ENCODE assay signal across 18 cellular contexts in the genomic region with DNA sequence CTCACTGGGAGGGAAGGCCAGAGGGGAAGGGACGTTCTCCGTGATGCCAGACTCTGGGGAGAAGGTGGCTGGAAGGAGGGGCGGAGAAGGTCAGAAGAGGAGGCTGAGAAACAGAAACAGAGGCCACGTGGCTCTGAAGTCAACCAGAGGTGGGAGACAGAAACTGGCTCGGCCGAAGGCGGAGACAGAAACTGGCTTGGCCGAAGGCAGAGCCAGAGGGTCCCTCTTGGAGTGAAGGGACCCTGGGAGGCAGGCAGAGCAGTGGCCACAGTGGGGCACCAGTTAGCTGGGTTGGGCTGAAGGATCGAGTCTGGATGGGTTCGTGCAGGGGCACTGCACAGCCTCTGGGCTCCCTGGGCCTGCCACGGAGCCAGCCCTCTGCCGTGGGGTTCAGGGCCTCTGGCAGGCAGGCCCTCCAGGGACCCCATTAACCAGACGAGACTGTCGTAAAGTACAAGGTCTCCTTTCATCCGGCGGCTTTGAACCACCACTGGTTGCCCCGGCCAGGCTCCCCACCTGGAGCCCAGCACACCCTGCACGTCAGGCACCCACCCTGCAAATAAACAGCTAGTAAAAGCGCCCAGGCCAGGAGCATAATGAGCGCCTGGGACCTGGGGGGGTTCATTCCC.
DNase-seq lines count a peak whose midpoint lies in the region; ATAC-seq and TF ChIP-seq lines count a peak whose summit lies in the region.
"Had no signal": no experiment of that assay in that cellular context is flagged by ENCODE, and none has a peak within 500 bp of the region (broad histone marks: within the 10 kb centered on the region; RNA-seq: fewer than 3 reads in every experiment).

No MANE protein-coding gene starts in this region.

- H3K4me2 ChIP-seq in Karpas-422 (ENCODE audit: low read depth, low read length, poor library complexity, severe bottlenecking): no peak overlapping the region
- H3K4me2 ChIP-seq in neural progenitor cell: no peak overlapping the region
- H3K4me2 ChIP-seq: KMS-11 had no signal

- H3K9ac ChIP-seq in Karpas-422 (ENCODE audit: low read length) (no peak overlapping the region), neural progenitor cell (no peak overlapping the region)
- H3K9ac ChIP-seq: KMS-11 had no signal

- H3K27me3 Mint-ChIP-seq in endothelial cell (ENCODE audit: unreplicated experiment) (peaks cover 30% of the 10 kb centered on the region), neural progenitor cell (ENCODE audit: insufficient read depth, low read depth) (peaks cover 2% of the 10 kb centered on the region)

- H3K79me2 ChIP-seq in Karpas-422 (ENCODE audit: low read length): no peaks in the 10 kb centered on the region
- H3K79me2 ChIP-seq in neural progenitor cell (ENCODE audit: low read depth): no peaks in the 10 kb centered on the region

- H3K27ac Mint-ChIP-seq in endothelial cell (ENCODE audit: unreplicated experiment) (peak overlapping the region; percentile 36), neural progenitor cell (no peak overlapping the region)
- H3K27ac Mint-ChIP-seq: nephron; T-helper 2 cell treated with Interferon-gamma antibody and Interleukin-4, amounts not matched to agents 5 μg/mL and 100 μg/mL, for 36 hours had no signal

- TF ChIP-seq CTCF in endothelial cell (IDR thresholded peaks at IDR 0.05; ENCODE audit: unreplicated experiment): no peak
- peak; percentile 44 for TF ChIP-seq CTCF in neural progenitor cell (IDR thresholded peaks at IDR 0.05)

- DNase-seq in Daoy (ENCODE audit: low read depth): peak; percentile 15
- peak; percentile 45 for DNase-seq in Karpas-422
- DNase-seq in endothelial cell (ENCODE audit: low spot score): no peak
- peak; percentile 59 for DNase-seq in neural progenitor cell (ENCODE audit: low spot score)
- DNase-seq in hippocampal formation (lab: John Stamatoyannopoulos, UW): no peak
- no peak for DNase-seq in DMS53 (lab: John Stamatoyannopoulos, UW)
- DNase-seq in GM19240 (ENCODE audit: insufficient read length, low spot score): no peak
- DNase-seq: activated CD4-positive, alpha-beta T cell treated with anti-CD3 and anti-CD28 coated beads, Interleukin-2, amount 50 U/mL, for 48 hours; activated naive CD4-positive, alpha-beta T cell treated with anti-CD3 and anti-CD28 coated beads, Interleukin-2, amount 50 U/mL, for 16 hours; cortex of kidney; NCI-H1694 treated with DMSO at 0.1 percent for 48 hours had no signal

- no peaks in the 10 kb centered on the region for H3K9me3 Mint-ChIP-seq in endothelial cell (ENCODE audit: unreplicated experiment)
- no peaks in the 10 kb centered on the region for H3K9me3 Mint-ChIP-seq in neural progenitor cell
- H3K9me3 Mint-ChIP-seq: nephron; T-helper 2 cell treated with Interferon-gamma antibody and Interleukin-4, amounts not matched to agents 5 μg/mL and 100 μg/mL, for 36 hours had no signal

- H3K4me1 ChIP-seq in Karpas-422 (ENCODE audit: low read length): no peaks in the 10 kb centered on the region
- H3K4me1 ChIP-seq in neural progenitor cell: no peaks in the 10 kb centered on the region
- H3K4me1 ChIP-seq: HAP-1 had no signal

- H3K36me3 ChIP-seq in Karpas-422 (ENCODE audit: insufficient read depth, low read length) (no peaks in the 10 kb centered on the region), neural progenitor cell (no peaks in the 10 kb centered on the region)
- H3K36me3 ChIP-seq: HAP-1 had no signal

- H3K27me3 ChIP-seq in Karpas-422 (ENCODE audit: low read length) (no peaks in the 10 kb centered on the region), neural progenitor cell (no peaks in the 10 kb centered on the region)

- ATAC-seq in GM18520 (IDR thresholded peaks at IDR 0.05; ENCODE audit: unreplicated experiment): no peak
- ATAC-seq: GM12878 had no signal

- H3K36me3 Mint-ChIP-seq in endothelial cell (ENCODE audit: low read depth, unreplicated experiment) (peaks cover 57% of the 10 kb centered on the region), neural progenitor cell (no peaks in the 10 kb centered on the region)

- H3F3A ChIP-seq in neural progenitor cell (ENCODE audit: low read depth): no peaks in the 10 kb centered on the region

- no peaks in the 10 kb centered on the region for H3K9me2 ChIP-seq in Karpas-422 (replicated peaks; ENCODE audit: insufficient read depth, low read length)

- no peaks in the 10 kb centered on the region for H4K20me1 ChIP-seq in Karpas-422 (ENCODE audit: insufficient read depth, low read depth, low read length)
- no peaks in the 10 kb centered on the region for H4K20me1 ChIP-seq in neural progenitor cell (ENCODE audit: low read depth)

- H2AFZ ChIP-seq in Karpas-422 (ENCODE audit: low read length) (no peak overlapping the region), neural progenitor cell (replicated peaks) (peak overlapping the region; percentile 26)

- H3K4me1 Mint-ChIP-seq in endothelial cell (ENCODE audit: unreplicated experiment): no peaks in the 10 kb centered on the region
- no peaks in the 10 kb centered on the region for H3K4me1 Mint-ChIP-seq in neural progenitor cell

- H3K4me3 Mint-ChIP-seq in endothelial cell (ENCODE audit: unreplicated experiment): peak overlapping the region; percentile 40
- no peak overlapping the region for H3K4me3 Mint-ChIP-seq in neural progenitor cell
- H3K4me3 Mint-ChIP-seq: nephron; T-helper 2 cell treated with Interferon-gamma antibody and Interleukin-4, amounts not matched to agents 5 μg/mL and 100 μg/mL, for 36 hours had no signal

- H3K4me3 ChIP-seq in Karpas-422 (ENCODE audit: low read length) (no peak overlapping the region), neural progenitor cell (no peak overlapping the region)
- H3K4me3 ChIP-seq: GM12878, HAP-1, skin epidermis had no signal

- H3K27ac ChIP-seq in Karpas-422 (ENCODE audit: low read length): no peak overlapping the region
- no peak overlapping the region for H3K27ac ChIP-seq in neural progenitor cell
- H3K27ac ChIP-seq: KMS-11, skin epidermis had no signal

- H3K9me3 ChIP-seq in Karpas-422 (ENCODE audit: low read length) (no peaks in the 10 kb centered on the region), neural progenitor cell (ENCODE audit: low read depth) (no peaks in the 10 kb centered on the region)
- H3K9me3 ChIP-seq: HAP-1 had no signal

Comparison
In these comparisons a context has a peak if more than half of its experiments do, and no peak if none do; other contexts are left out.
1. DNase-seq: peak in Daoy (single experiment), Karpas-422 (single experiment) and neural progenitor cell (single experiment); none in endothelial cell (single experiment), hippocampal formation (0 of 2), DMS53 (single experiment) and GM19240 (single experiment).